Comparison of ENCODE assay signal across 1 cellular context in genomic region chr9:8895498-8896224, GRCh38.
TF ChIP-seq lines count a peak whose summit lies in the region.

No MANE protein-coding gene starts in this region.

TF ChIP-seq in GM23338, 12 proteins besides CTCF, POLR2A, EP300 and RAD21 (continued from another document):
- TF ChIP-seq STAT1 (IDR thresholded peaks at IDR 0.05; ENCODE audit: unreplicated experiment) = no peak
